Comparison of ENCODE assay signal across 1 cellular context in the genomic region with DNA sequence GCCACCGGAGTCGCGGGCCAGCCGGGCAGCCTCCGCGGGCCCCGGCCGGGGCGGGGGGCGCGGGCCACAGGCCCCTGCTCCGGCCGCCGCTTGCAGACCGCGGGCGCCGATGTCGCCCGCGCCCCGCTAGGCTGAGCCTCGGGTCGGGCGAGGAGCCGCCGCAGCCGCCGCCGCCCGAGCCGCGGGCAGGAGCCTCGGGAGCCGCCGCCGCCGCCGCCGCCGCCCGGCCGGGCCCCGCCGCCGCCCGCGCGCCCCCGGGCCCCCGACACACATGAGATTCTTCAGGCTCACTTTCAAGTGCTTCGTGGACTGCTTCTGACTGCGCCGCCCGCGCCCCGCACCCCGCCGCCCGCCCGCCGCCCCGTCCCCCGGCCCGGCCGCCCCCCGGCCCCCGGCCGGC.
TF ChIP-seq lines count a peak whose summit lies in the region.

No MANE protein-coding gene starts in this region.

TF ChIP-seq in SK-N-SH, 30 proteins besides CTCF, POLR2A, EP300 and RAD21 (continued from another document):
- TF ChIP-seq, protein P1, sequence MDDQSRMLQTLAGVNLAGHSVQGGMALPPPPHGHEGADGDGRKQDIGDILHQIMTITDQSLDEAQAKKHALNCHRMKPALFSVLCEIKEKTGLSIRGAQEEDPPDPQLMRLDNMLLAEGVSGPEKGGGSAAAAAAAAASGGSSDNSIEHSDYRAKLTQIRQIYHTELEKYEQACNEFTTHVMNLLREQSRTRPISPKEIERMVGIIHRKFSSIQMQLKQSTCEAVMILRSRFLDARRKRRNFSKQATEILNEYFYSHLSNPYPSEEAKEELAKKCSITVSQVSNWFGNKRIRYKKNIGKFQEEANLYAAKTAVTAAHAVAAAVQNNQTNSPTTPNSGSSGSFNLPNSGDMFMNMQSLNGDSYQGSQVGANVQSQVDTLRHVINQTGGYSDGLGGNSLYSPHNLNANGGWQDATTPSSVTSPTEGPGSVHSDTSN (IDR thresholded peaks at IDR 0.05): no peak
- TF ChIP-seq, protein P2, sequence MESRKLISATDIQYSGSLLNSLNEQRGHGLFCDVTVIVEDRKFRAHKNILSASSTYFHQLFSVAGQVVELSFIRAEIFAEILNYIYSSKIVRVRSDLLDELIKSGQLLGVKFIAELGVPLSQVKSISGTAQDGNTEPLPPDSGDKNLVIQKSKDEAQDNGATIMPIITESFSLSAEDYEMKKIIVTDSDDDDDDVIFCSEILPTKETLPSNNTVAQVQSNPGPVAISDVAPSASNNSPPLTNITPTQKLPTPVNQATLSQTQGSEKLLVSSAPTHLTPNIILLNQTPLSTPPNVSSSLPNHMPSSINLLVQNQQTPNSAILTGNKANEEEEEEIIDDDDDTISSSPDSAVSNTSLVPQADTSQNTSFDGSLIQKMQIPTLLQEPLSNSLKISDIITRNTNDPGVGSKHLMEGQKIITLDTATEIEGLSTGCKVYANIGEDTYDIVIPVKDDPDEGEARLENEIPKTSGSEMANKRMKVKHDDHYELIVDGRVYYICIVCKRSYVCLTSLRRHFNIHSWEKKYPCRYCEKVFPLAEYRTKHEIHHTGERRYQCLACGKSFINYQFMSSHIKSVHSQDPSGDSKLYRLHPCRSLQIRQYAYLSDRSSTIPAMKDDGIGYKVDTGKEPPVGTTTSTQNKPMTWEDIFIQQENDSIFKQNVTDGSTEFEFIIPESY (IDR thresholded peaks at IDR 0.05; ENCODE audit: borderline replicate concordance, low read depth): no peak
- no peak for TF ChIP-seq TCF12 (IDR thresholded peaks at IDR 0.05)
